In the genomic region with DNA sequence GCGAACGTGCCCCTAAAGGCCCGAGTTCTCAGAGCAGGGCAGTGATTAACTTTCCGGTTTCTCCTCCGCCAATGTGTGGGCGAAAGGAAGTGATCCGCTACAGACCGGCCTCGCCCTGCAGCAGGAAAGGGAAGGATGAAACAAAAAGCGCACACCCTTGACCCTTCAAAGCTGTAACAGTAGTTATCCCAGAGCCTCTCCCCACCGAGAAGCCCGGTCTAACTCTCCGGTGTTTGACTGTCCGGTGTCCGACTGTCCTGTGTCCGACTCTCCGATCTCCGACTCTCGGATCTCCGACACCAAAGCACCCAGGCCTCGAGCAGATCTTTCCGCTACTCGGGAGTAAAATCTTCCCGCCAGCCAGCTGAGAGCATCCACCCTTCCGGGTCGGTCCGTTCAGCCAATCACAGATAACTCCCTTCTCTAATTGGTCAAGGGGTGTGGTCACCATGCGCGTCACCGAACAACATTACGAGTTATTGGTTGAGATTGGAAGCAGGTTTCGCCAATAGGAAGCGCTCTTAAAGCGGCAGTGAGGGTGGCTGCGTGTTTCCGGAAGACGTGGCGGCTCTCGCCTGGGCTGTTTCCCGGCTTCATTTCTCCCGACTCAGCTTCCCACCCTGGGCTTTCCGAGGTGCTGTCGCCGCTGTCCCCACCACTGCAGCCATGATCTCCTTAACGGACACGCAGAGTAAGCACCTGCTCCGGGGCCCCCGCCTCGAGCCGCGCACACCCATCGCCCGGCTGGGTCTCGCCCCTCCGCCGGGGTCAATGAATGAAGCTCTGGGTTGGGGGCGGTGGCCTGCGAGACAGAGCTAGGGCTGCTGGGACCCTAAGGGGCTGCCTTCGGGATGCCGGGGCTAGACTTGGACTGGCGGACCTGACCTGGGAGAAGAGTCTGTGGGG, we compare ENCODE assay signal across 1 cellular context.
TF ChIP-seq lines count a peak whose summit lies in the region.

A gene with protein sequence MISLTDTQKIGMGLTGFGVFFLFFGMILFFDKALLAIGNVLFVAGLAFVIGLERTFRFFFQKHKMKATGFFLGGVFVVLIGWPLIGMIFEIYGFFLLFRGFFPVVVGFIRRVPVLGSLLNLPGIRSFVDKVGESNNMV (plus strand): TSS at position 532 of the 906 bp plus-strand sequence. CDS start 135 bp downstream, at position 667.
RECQL (minus strand) TSS at position 378 of the 906 bp plus-strand sequence. CDS start 2,065 bp downstream, outside the sequence.

TF ChIP-seq in GM23338, 12 proteins besides CTCF, POLR2A, EP300 and RAD21 (continued from another document):
- TF ChIP-seq REST (IDR thresholded peaks at IDR 0.05; ENCODE audit: unreplicated experiment) (no peak), NANOG (IDR thresholded peaks at IDR 0.05; ENCODE audit: borderline replicate concordance) (no peak), EZH2 (IDR thresholded peaks at IDR 0.05; ENCODE audit: low read depth, unreplicated experiment) (no peak), EZH2phosphoT487 (IDR thresholded peaks at IDR 0.05; ENCODE audit: unreplicated experiment) (no peak), ZNF462 (CRISPR knock-in tag; IDR thresholded peaks at IDR 0.05) (no peak), JUNB (IDR thresholded peaks at IDR 0.05; ENCODE audit: unreplicated experiment) (no peak), POLR2AphosphoS5 (IDR thresholded peaks at IDR 0.05; ENCODE audit: low read depth) (peak; percentile 59)
